Comparison of ENCODE assay signal across 1 cellular context in the genomic region with DNA sequence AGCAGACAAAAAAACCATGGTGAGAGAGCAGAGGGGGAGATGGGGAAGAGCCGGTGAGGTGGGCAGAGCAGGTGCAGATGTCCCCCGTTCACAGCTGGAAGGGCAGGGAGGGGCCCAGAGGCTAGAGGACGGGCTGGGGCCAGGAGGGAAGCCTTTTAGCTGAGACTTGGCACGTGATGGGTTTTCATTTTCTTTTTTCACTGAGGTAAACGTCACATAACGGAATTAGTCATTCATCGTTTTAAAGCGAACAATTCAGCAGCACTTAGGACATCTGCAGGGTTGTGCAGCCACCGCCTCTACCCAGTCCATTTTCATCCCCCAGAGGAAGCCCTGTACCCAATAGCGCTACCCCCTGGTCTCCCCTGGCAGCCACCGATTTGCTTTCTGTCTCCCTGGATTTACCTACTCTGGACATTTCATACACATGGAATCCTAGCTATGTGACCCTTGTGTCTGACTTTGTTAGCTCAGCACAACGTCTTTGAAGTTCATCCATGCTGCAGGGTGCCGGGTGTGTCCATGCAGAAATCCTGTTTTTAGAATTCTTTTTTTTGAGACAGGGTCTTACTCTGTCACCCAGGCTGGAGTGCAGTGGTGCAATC.
TF ChIP-seq lines count a peak whose summit lies in the region.

No MANE protein-coding gene starts in this region.

TF ChIP-seq in GM12878, 131 proteins besides CTCF, POLR2A, EP300 and RAD21 (continued from another document and continues in another):
- TF ChIP-seq, protein P1, sequence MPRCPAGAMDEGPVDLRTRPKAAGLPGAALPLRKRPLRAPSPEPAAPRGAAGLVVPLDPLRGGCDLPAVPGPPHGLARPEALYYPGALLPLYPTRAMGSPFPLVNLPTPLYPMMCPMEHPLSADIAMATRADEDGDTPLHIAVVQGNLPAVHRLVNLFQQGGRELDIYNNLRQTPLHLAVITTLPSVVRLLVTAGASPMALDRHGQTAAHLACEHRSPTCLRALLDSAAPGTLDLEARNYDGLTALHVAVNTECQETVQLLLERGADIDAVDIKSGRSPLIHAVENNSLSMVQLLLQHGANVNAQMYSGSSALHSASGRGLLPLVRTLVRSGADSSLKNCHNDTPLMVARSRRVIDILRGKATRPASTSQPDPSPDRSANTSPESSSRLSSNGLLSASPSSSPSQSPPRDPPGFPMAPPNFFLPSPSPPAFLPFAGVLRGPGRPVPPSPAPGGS (IDR thresholded peaks at IDR 0.05; ENCODE audit: borderline replicate concordance, insufficient read depth, low read depth, low read length, poor library complexity, severe bottlenecking): no peak
- TF ChIP-seq CREM (IDR thresholded peaks at IDR 0.05; ENCODE audit: low read depth) (peak; percentile 71), IRF4 (IDR thresholded peaks at IDR 0.05; ENCODE audit: low read depth, low read length) (0 out of 2 replicates have a peak, but pooled peaks have one; percentile 10), MEF2B (IDR thresholded peaks at IDR 0.05; ENCODE audit: partially characterized antibody, poor library complexity, severe bottlenecking) (peak; percentile 12), SPI1 (IDR thresholded peaks at IDR 0.05; ENCODE audit: borderline replicate concordance, insufficient read depth, low read depth, low read length) (peak; percentile 31; the same call in 1 of the 2 replicates), SUPT20H (IDR thresholded peaks at IDR 0.05; ENCODE audit: borderline replicate concordance, control insufficient read depth, low read depth, low read length) (no peak), ZNF217 (IDR thresholded peaks at IDR 0.05) (no peak), BCL11A (IDR thresholded peaks at IDR 0.05; ENCODE audit: low read depth, low read length) (no peak), RCOR1 (conservative IDR thresholded peaks at IDR 0.05; ENCODE audit: low read depth, low read length) (no peak), KLF5 (IDR thresholded peaks at IDR 0.05; ENCODE audit: partially characterized antibody) (no peak), TCF12 (IDR thresholded peaks at IDR 0.05; ENCODE audit: low read depth, low read length) (peak; percentile 92), ETV6 (conservative IDR thresholded peaks at IDR 0.05 in 1 of 2, IDR thresholded peaks at IDR 0.05 in 1 of 2; ENCODE audit: borderline replicate concordance in 1 of 2, low read depth in 1 of 2) (no peak), MEF2A (IDR thresholded peaks at IDR 0.05; ENCODE audit: insufficient read depth, low read depth, low read length) (no peak), HDGF (IDR thresholded peaks at IDR 0.05) (no peak), SUZ12 (IDR thresholded peaks at IDR 0.05; ENCODE audit: unreplicated experiment) (no peak), RAD51 (IDR thresholded peaks at IDR 0.05) (peak; percentile 91), CEBPB (IDR thresholded peaks at IDR 0.05; ENCODE audit: borderline replicate concordance in 1 of 2, low read depth in 2 of 2, low read length in 2 of 2) (no peak), EZH2 (IDR thresholded peaks at IDR 0.05; ENCODE audit: borderline replicate concordance, control insufficient read depth, low read depth, low read length) (no peak), RELA (IDR thresholded peaks at IDR 0.05; ENCODE audit: borderline replicate concordance, partially characterized antibody) (no peak), TAF1 (IDR thresholded peaks at IDR 0.05; ENCODE audit: borderline replicate concordance, low read depth, low read length) (0 out of 2 replicates have a peak, but pooled peaks have one; percentile 25), NFIC (IDR thresholded peaks at IDR 0.05; ENCODE audit: low read depth, low read length) (no peak), CBX3 (IDR thresholded peaks at IDR 0.05; ENCODE audit: borderline replicate concordance, low read depth) (no peak), TCF7 (IDR thresholded peaks at IDR 0.05; ENCODE audit: borderline replicate concordance) (no peak), MTA2 (IDR thresholded peaks at IDR 0.05; ENCODE audit: low read depth) (no peak)
- TF ChIP-seq, protein P2, sequence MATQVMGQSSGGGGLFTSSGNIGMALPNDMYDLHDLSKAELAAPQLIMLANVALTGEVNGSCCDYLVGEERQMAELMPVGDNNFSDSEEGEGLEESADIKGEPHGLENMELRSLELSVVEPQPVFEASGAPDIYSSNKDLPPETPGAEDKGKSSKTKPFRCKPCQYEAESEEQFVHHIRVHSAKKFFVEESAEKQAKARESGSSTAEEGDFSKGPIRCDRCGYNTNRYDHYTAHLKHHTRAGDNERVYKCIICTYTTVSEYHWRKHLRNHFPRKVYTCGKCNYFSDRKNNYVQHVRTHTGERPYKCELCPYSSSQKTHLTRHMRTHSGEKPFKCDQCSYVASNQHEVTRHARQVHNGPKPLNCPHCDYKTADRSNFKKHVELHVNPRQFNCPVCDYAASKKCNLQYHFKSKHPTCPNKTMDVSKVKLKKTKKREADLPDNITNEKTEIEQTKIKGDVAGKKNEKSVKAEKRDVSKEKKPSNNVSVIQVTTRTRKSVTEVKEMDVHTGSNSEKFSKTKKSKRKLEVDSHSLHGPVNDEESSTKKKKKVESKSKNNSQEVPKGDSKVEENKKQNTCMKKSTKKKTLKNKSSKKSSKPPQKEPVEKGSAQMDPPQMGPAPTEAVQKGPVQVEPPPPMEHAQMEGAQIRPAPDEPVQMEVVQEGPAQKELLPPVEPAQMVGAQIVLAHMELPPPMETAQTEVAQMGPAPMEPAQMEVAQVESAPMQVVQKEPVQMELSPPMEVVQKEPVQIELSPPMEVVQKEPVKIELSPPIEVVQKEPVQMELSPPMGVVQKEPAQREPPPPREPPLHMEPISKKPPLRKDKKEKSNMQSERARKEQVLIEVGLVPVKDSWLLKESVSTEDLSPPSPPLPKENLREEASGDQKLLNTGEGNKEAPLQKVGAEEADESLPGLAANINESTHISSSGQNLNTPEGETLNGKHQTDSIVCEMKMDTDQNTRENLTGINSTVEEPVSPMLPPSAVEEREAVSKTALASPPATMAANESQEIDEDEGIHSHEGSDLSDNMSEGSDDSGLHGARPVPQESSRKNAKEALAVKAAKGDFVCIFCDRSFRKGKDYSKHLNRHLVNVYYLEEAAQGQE (IDR thresholded peaks at IDR 0.05; ENCODE audit: low read depth, low read length): no peak
- TF ChIP-seq, protein P3, sequence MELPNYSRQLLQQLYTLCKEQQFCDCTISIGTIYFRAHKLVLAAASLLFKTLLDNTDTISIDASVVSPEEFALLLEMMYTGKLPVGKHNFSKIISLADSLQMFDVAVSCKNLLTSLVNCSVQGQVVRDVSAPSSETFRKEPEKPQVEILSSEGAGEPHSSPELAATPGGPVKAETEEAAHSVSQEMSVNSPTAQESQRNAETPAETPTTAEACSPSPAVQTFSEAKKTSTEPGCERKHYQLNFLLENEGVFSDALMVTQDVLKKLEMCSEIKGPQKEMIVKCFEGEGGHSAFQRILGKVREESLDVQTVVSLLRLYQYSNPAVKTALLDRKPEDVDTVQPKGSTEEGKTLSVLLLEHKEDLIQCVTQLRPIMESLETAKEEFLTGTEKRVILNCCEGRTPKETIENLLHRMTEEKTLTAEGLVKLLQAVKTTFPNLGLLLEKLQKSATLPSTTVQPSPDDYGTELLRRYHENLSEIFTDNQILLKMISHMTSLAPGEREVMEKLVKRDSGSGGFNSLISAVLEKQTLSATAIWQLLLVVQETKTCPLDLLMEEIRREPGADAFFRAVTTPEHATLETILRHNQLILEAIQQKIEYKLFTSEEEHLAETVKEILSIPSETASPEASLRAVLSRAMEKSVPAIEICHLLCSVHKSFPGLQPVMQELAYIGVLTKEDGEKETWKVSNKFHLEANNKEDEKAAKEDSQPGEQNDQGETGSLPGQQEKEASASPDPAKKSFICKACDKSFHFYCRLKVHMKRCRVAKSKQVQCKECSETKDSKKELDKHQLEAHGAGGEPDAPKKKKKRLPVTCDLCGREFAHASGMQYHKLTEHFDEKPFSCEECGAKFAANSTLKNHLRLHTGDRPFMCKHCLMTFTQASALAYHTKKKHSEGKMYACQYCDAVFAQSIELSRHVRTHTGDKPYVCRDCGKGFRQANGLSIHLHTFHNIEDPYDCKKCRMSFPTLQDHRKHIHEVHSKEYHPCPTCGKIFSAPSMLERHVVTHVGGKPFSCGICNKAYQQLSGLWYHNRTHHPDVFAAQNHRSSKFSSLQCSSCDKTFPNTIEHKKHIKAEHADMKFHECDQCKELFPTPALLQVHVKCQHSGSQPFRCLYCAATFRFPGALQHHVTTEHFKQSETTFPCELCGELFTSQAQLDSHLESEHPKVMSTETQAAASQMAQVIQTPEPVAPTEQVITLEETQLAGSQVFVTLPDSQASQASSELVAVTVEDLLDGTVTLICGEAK (IDR thresholded peaks at IDR 0.05; ENCODE audit: borderline replicate concordance): no peak
- TF ChIP-seq, protein P4, sequence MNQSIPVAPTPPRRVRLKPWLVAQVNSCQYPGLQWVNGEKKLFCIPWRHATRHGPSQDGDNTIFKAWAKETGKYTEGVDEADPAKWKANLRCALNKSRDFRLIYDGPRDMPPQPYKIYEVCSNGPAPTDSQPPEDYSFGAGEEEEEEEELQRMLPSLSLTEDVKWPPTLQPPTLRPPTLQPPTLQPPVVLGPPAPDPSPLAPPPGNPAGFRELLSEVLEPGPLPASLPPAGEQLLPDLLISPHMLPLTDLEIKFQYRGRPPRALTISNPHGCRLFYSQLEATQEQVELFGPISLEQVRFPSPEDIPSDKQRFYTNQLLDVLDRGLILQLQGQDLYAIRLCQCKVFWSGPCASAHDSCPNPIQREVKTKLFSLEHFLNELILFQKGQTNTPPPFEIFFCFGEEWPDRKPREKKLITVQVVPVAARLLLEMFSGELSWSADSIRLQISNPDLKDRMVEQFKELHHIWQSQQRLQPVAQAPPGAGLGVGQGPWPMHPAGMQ (IDR thresholded peaks at IDR 0.05; ENCODE audit: borderline replicate concordance): no peak
- TF ChIP-seq, protein P5, sequence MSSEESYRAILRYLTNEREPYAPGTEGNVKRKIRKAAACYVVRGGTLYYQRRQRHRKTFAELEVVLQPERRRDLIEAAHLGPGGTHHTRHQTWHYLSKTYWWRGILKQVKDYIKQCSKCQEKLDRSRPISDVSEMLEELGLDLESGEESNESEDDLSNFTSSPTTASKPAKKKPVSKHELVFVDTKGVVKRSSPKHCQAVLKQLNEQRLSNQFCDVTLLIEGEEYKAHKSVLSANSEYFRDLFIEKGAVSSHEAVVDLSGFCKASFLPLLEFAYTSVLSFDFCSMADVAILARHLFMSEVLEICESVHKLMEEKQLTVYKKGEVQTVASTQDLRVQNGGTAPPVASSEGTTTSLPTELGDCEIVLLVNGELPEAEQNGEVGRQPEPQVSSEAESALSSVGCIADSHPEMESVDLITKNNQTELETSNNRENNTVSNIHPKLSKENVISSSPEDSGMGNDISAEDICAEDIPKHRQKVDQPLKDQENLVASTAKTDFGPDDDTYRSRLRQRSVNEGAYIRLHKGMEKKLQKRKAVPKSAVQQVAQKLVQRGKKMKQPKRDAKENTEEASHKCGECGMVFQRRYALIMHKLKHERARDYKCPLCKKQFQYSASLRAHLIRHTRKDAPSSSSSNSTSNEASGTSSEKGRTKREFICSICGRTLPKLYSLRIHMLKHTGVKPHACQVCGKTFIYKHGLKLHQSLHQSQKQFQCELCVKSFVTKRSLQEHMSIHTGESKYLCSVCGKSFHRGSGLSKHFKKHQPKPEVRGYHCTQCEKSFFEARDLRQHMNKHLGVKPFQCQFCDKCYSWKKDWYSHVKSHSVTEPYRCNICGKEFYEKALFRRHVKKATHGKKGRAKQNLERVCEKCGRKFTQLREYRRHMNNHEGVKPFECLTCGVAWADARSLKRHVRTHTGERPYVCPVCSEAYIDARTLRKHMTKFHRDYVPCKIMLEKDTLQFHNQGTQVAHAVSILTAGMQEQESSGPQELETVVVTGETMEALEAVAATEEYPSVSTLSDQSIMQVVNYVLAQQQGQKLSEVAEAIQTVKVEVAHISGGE (CRISPR knock-in tag; IDR thresholded peaks at IDR 0.05): no peak
- TF ChIP-seq, protein P6, sequence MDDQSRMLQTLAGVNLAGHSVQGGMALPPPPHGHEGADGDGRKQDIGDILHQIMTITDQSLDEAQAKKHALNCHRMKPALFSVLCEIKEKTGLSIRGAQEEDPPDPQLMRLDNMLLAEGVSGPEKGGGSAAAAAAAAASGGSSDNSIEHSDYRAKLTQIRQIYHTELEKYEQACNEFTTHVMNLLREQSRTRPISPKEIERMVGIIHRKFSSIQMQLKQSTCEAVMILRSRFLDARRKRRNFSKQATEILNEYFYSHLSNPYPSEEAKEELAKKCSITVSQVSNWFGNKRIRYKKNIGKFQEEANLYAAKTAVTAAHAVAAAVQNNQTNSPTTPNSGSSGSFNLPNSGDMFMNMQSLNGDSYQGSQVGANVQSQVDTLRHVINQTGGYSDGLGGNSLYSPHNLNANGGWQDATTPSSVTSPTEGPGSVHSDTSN (IDR thresholded peaks at IDR 0.05; ENCODE audit: insufficient replicate concordance, low read depth, low read length): no peak
- TF ChIP-seq, protein P7, sequence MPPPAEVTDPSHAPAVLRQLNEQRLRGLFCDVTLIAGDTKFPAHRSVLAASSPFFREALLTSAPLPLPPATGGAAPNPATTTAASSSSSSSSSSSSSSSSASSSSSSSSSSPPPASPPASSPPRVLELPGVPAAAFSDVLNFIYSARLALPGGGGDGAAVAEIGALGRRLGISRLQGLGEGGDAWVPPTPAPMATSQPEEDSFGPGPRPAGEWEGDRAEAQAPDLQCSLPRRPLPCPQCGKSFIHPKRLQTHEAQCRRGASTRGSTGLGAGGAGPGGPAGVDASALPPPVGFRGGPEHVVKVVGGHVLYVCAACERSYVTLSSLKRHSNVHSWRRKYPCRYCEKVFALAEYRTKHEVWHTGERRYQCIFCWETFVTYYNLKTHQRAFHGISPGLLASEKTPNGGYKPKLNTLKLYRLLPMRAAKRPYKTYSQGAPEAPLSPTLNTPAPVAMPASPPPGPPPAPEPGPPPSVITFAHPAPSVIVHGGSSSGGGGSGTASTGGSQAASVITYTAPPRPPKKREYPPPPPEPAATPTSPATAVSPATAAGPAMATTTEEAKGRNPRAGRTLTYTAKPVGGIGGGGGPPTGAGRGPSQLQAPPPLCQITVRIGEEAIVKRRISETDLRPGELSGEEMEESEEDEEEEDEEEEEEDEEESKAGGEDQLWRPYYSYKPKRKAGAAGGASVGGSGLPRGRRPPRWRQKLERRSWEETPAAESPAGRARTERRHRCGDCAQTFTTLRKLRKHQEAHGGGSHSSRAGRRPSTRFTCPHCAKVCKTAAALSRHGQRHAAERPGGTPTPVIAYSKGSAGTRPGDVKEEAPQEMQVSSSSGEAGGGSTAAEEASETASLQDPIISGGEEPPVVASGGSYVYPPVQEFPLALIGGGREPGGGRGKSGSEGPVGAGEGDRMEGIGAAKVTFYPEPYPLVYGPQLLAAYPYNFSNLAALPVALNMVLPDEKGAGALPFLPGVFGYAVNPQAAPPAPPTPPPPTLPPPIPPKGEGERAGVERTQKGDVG (CRISPR knock-in tag; IDR thresholded peaks at IDR 0.05): no peak
- TF ChIP-seq, protein P8, sequence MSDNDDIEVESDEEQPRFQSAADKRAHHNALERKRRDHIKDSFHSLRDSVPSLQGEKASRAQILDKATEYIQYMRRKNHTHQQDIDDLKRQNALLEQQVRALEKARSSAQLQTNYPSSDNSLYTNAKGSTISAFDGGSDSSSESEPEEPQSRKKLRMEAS (IDR thresholded peaks at IDR 0.05; ENCODE audit: low read depth, low read length): no peak; the same call in 1 of the 2 replicates
